In genomic region chr13:94080527-94080926, GRCh38 we compare ENCODE assay signal across 1 cellular context.
TF ChIP-seq lines count a peak whose summit lies in the region.

No MANE protein-coding gene starts in this region.

TF ChIP-seq in SK-N-SH, 30 proteins besides CTCF, POLR2A, EP300 and RAD21 (continued from another document):
- TF ChIP-seq USF2 (IDR thresholded peaks at IDR 0.05; ENCODE audit: borderline replicate concordance, low read depth, low read length): no peak
- no peak for TF ChIP-seq RCOR1 (IDR thresholded peaks at IDR 0.05; ENCODE audit: low read length)
- TF ChIP-seq POLR2AphosphoS5 (IDR thresholded peaks at IDR 0.05; ENCODE audit: low read depth, low read length): no peak
- no peak for TF ChIP-seq GATA2 (CRISPR knock-in tag; IDR thresholded peaks at IDR 0.05)
- no peak for TF ChIP-seq TEAD4 (IDR thresholded peaks at IDR 0.05; ENCODE audit: borderline replicate concordance, insufficient read depth)
- TF ChIP-seq GABPA (IDR thresholded peaks at IDR 0.05; ENCODE audit: low read depth): no peak
- no peak for TF ChIP-seq JUND (IDR thresholded peaks at IDR 0.05)
- TF ChIP-seq FOXM1 (IDR thresholded peaks at IDR 0.05; ENCODE audit: low read depth): no peak
- TF ChIP-seq, protein P1, sequence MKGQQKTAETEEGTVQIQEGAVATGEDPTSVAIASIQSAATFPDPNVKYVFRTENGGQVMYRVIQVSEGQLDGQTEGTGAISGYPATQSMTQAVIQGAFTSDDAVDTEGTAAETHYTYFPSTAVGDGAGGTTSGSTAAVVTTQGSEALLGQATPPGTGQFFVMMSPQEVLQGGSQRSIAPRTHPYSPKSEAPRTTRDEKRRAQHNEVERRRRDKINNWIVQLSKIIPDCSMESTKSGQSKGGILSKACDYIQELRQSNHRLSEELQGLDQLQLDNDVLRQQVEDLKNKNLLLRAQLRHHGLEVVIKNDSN (IDR thresholded peaks at IDR 0.05; ENCODE audit: borderline replicate concordance, low read depth): no peak
- TF ChIP-seq MEF2A (IDR thresholded peaks at IDR 0.05; ENCODE audit: borderline replicate concordance, low read depth): no peak
